ENCODE assay signal across 8 cellular contexts in genomic region chr6:53347921-53348435, GRCh38. TPM values are rescaled to one million over a fixed set of nuclear protein-coding genes. Genes with fewer than 3 reads are reported as not detected.
DNase-seq lines count a peak whose midpoint lies in the region; ATAC-seq and TF ChIP-seq lines count a peak whose summit lies in the region.

No MANE protein-coding gene starts in this region.

- H3K9me3 ChIP-seq in DOHH2 (ENCODE audit: control insufficient read depth, insufficient read depth, low read length) (no peaks in the 10 kb centered on the region), iPS-15b (ENCODE audit: control insufficient read depth, insufficient read depth, low read length) (no peaks in the 10 kb centered on the region)

- H3K9ac ChIP-seq in iPS-15b (ENCODE audit: low read depth, low read length), result no peak overlapping the region

- peaks cover 67% of the 10 kb centered on the region for H3K79me2 ChIP-seq in DOHH2 (ENCODE audit: control insufficient read depth, low read length)

- H3K4me1 ChIP-seq in DOHH2 (ENCODE audit: control insufficient read depth, low read length) (peaks cover 57% of the 10 kb centered on the region), iPS-15b (ENCODE audit: control insufficient read depth, insufficient read depth, low read length) (peaks cover 12% of the 10 kb centered on the region)

- peaks cover 30% of the 10 kb centered on the region for H4K20me1 ChIP-seq in DOHH2 (ENCODE audit: control insufficient read depth, insufficient read depth, low read depth, low read length)

- H3K9me3 Mint-ChIP-seq in brain, result peaks cover 0 to 5% (median 2%) of the 10 kb centered on the region in 5 experiments

- H3K27me3 ChIP-seq in DOHH2 (ENCODE audit: control insufficient read depth, low read length) (peaks cover 5% of the 10 kb centered on the region), iPS-15b (ENCODE audit: control insufficient read depth, insufficient read depth, low read length) (peaks cover 21% of the 10 kb centered on the region)

- peak; percentile 79 for DNase-seq in M059J (ENCODE audit: low read depth)
- DNase-seq in T-helper 1 cell, result peak; percentile 34 to 56 (median 45)
- DNase-seq in skeletal muscle cell (ENCODE audit: low read depth), result no peak
- no peak for DNase-seq in germinal center (ENCODE audit: low spot score)

- H3K4me1 Mint-ChIP-seq in brain, result peaks cover 48% of the 10 kb centered on the region

- H3K9me2 ChIP-seq in DOHH2 (replicated peaks; ENCODE audit: control insufficient read depth, low read length), result no peaks in the 10 kb centered on the region

- peak overlapping the region; percentile 87 for H3K4me2 ChIP-seq in DOHH2 (ENCODE audit: low read length)

- ATAC-seq in GM21825 (IDR thresholded peaks at IDR 0.05; ENCODE audit: unreplicated experiment), result peak; percentile 25

- peak overlapping the region; percentile 77 for H3K27ac ChIP-seq in DOHH2 (ENCODE audit: low read depth, low read length)

- TF ChIP-seq CTCF in DOHH2 (IDR thresholded peaks at IDR 0.05; ENCODE audit: low read depth, low read length, poor library complexity, severe bottlenecking) (no peak), brain (conservative IDR thresholded peaks at IDR 0.05) (no peak)

- H3K27me3 Mint-ChIP-seq in brain, result peaks cover 43% of the 10 kb centered on the region

- H3K27ac Mint-ChIP-seq in brain, result peak overlapping the region; percentile 85 to 95 (median 94)

- peaks cover 47% of the 10 kb centered on the region for H3K36me3 ChIP-seq in DOHH2 (ENCODE audit: control insufficient read depth, low read length)
- no peaks in the 10 kb centered on the region for H3K36me3 ChIP-seq in iPS-15b (ENCODE audit: control insufficient read depth, insufficient read depth, low read length)

- peaks cover 11% of the 10 kb centered on the region for H3K36me3 Mint-ChIP-seq in brain

- H3K4me3 ChIP-seq in DOHH2 (ENCODE audit: low read length) (peak overlapping the region; percentile 88), iPS-15b (ENCODE audit: low read depth, low read length) (peak overlapping the region; percentile 84), skeletal muscle cell (ENCODE audit: low read depth, low read length) (peak overlapping the region; percentile 86)

- H3F3A ChIP-seq in DOHH2 (ENCODE audit: control insufficient read depth, insufficient read depth), result no peaks in the 10 kb centered on the region; the same call in 1 of the 2 replicates

- H3K4me3 Mint-ChIP-seq in brain, result peak overlapping the region; percentile 97 to 99 (median 97)

RNA-seq across cellular contexts. Expression of gene ELOVL5, which starts 0.8 kb away (rescaled TPM):
- 149 and 190 TPM in 2 replicates for total RNA-seq in M059J (2014; rRNA removed; shearing (Covaris generic))
- 89.3 TPM for polyA plus RNA-seq in brain (ENCODE audit: insufficient read depth, low read depth, low replicate concordance)

Comparison
In these comparisons a context has a peak if more than half of its experiments do, and no peak if none do; other contexts are left out.
1. DNase-seq: peak in M059J (single experiment) and T-helper 1 cell (5 of 5); none in skeletal muscle cell (single experiment) and germinal center (single experiment).
2. Peak in every context shown above with its lines, with median percentiles within 50 percentile points of each other: H3K4me3 ChIP-seq.